ENCODE assay signal across 35 cellular contexts in genomic region chr4:152240232-152240631, GRCh38.
DNase-seq lines count a peak whose midpoint lies in the region; ATAC-seq, FAIRE-seq and TF ChIP-seq lines count a peak whose summit lies in the region.
"Had no signal": no experiment of that assay in that cellular context is flagged by ENCODE, and none has a peak within 500 bp of the region (broad histone marks: within the 10 kb centered on the region; RNA-seq: fewer than 3 reads in every experiment).

No MANE protein-coding gene starts in this region.

- POLR2A ChIA-PET in GM12878 (lab: Charles Lee) = interaction anchor here (0.7 kb wide), 1 partner anchor 225 kb away, joined by 3 read pairs; no protein-coding TSS in a partner anchor

- no peak for TF ChIP-seq RAD21 in GM12878 (IDR thresholded peaks at IDR 0.05; ENCODE audit: insufficient read depth, low read depth, low read length)

- H3K79me2 ChIP-seq in OCI-LY3 (ENCODE audit: low read length) = no peaks in the 10 kb centered on the region
- H3K79me2 ChIP-seq in GM12878 (ENCODE audit: control insufficient read depth, insufficient read depth, low read length) = no peaks in the 10 kb centered on the region

- H3K4me3 ChIP-seq in OCI-LY3 (ENCODE audit: low read length) (no peak overlapping the region), GM12878 (no peak overlapping the region)
- H3K4me3 ChIP-seq: A549; BLaER1; BLaER1 treated with 17β-estradiol and CSF1 and Interleukin-3, amounts not matched to agents 10 nM and 100 nM had no signal

- CTCF ChIA-PET in GM12878 (lab: Yijun Ruan, JAX) = no interaction called here

- H3K4me1 ChIP-seq in OCI-LY3 (ENCODE audit: low read length) (peaks cover 14% of the 10 kb centered on the region), GM12878 (ENCODE audit: control insufficient read depth, insufficient read depth, low read length) (no peaks in the 10 kb centered on the region)
- H3K4me1 ChIP-seq: A549, BE2C, Caco-2 had no signal

- TF ChIP-seq POLR2A in GM12878 (IDR thresholded peaks at IDR 0.05; ENCODE audit: low read depth, low read length) = no peak

- no TSS peak for BruUV-seq in GM12878 (replicated peaks; lab: Mats Ljungman, UMichigan)

- SMC1A ChIA-PET in GM12878 (lab: Charles Lee; ENCODE audit: uncharacterized antibody, unreplicated experiment) = interaction anchor here (0.6 to 2.7 kb wide), 11 partner anchors 11 to 131 kb away, joined by 3 to 10 read pairs (median 5); no protein-coding TSS in a partner anchor

- H3K27me3 ChIP-seq in OCI-LY3 (ENCODE audit: low read depth, low read length) (peaks cover 9% of the 10 kb centered on the region; the same call in 1 of the 2 replicates), GM12878 (replicated peaks in 1 of 2; ENCODE audit: control insufficient read depth in 2 of 2, insufficient read depth in 2 of 2, low read length in 1 of 2) (no peaks in the 10 kb centered on the region; a peak in 1 of 4 replicates)
- H3K27me3 ChIP-seq: BE2C; BLaER1; BLaER1 treated with 17β-estradiol and CSF1 and Interleukin-3, amounts not matched to agents 10 nM and 100 nM had no signal

- WGBS in GM12878 (ENCODE audit: insufficient coverage, insufficient replicate concordance, low lambda C conversion rate, missing lambda C conversion rate) = 0% methylated on average over 1 of the region's 1 CpG

- H3K36me3 ChIP-seq in OCI-LY3 (replicated peaks; ENCODE audit: low read depth, low read length) (no peaks in the 10 kb centered on the region), GM12878 (ENCODE audit: control insufficient read depth in 2 of 2, insufficient read depth in 2 of 2, low read length in 1 of 2) (no peaks in the 10 kb centered on the region)
- H3K36me3 ChIP-seq: BE2C; BLaER1; BLaER1 treated with 17β-estradiol and CSF1 and Interleukin-3, amounts not matched to agents 10 nM and 100 nM had no signal

- RAD21 ChIA-PET in GM12878 (lab: Charles Lee; ENCODE audit: unreplicated experiment) = interaction anchor here (1.1 to 1.9 kb wide), 4 partner anchors 16 to 64 kb away, joined by 3 to 8 read pairs (median 4); no protein-coding TSS in a partner anchor

- no peak overlapping the region for H3K9ac ChIP-seq in OCI-LY3 (ENCODE audit: low read length)
- H3K9ac ChIP-seq in GM12878 (ENCODE audit: control insufficient read depth, insufficient read depth, low read length) = no peak overlapping the region
- H3K9ac ChIP-seq: BLaER1; BLaER1 treated with 17β-estradiol and CSF1 and Interleukin-3, amounts not matched to agents 10 nM and 100 nM had no signal

- peak; percentile 51 for ATAC-seq in GM12878
- ATAC-seq: A549; CD8-positive, alpha-beta T cell had no signal

- in situ Hi-C loops in GM12878 (cut with MboI) = no loop called here

- H3K4me2 ChIP-seq in OCI-LY3 (ENCODE audit: low read length) (peak overlapping the region; percentile 3; the same call in 1 of the 2 replicates), GM12878 (ENCODE audit: control insufficient read depth, insufficient read depth) (no peak overlapping the region)
- H3K4me2 ChIP-seq: A549, BLaER1 had no signal

- H4K20me1 ChIP-seq in OCI-LY3 (ENCODE audit: insufficient read depth, low read length) = no peaks in the 10 kb centered on the region
- H4K20me1 ChIP-seq in GM12878 (ENCODE audit: control insufficient read depth, insufficient read depth) = no peaks in the 10 kb centered on the region
- H4K20me1 ChIP-seq: BLaER1; BLaER1 treated with 17β-estradiol and CSF1 and Interleukin-3, amounts not matched to agents 10 nM and 100 nM had no signal

- H3K9me3 ChIP-seq in OCI-LY3 (ENCODE audit: insufficient read depth, low read length) (0 out of 2 replicates have a peak, but pooled peaks cover 4% of the 10 kb centered on the region), GM12878 (replicated peaks; ENCODE audit: control insufficient read depth, insufficient read depth, low read length) (no peaks in the 10 kb centered on the region)
- H3K9me3 ChIP-seq: A549, BE2C, Caco-2 had no signal

- intact Hi-C loops in GM12878 (cut with micrococcal nuclease; ENCODE audit: unreplicated experiment) = no loop called here

- no peak for TF ChIP-seq CTCF in OCI-LY3 (IDR thresholded peaks at IDR 0.05; ENCODE audit: low read depth, low read length)
- no peak for TF ChIP-seq CTCF in GM12878 (IDR thresholded peaks at IDR 0.05 in 2 of 3, conservative IDR thresholded peaks at IDR 0.05 in 1 of 3; ENCODE audit: control insufficient read depth in 2 of 3, extremely low read depth in 1 of 3, insufficient read depth in 1 of 3, low read depth in 3 of 3, low read length in 3 of 3)

- H3K27ac ChIP-seq in OCI-LY3 (ENCODE audit: low read length) (no peak overlapping the region), GM12878 (ENCODE audit: control insufficient read depth, insufficient read depth) (no peak overlapping the region)
- H3K27ac ChIP-seq: 22Rv1; A549; BLaER1; BLaER1 treated with 17β-estradiol and CSF1 and Interleukin-3, amounts not matched to agents 10 nM and 100 nM; C4-2B had no signal

- no peak for TF ChIP-seq EP300 in GM12878 (IDR thresholded peaks at IDR 0.05; ENCODE audit: borderline replicate concordance in 1 of 2, control insufficient read depth in 1 of 2, low read depth in 2 of 2, low read length in 2 of 2)

- no peak for FAIRE-seq in GM12878 (lab: Jason Lieb, UNC)
- FAIRE-seq: A204.1, A549, D721Med had no signal

- H2AFZ ChIP-seq in OCI-LY3 (ENCODE audit: low read depth, low read length) (no peak overlapping the region), GM12878 (ENCODE audit: control insufficient read depth, low read depth, low read length) (no peak overlapping the region)

- peak; percentile 7 to 34 for DNase-seq in NOMO-1 (lab: John Stamatoyannopoulos, UW; ENCODE audit: unreplicated experiment in 2 of 2)
- no peak for DNase-seq in NOMO-1 treated with dmso at 0.1 percent for 144 hours (lab: John Stamatoyannopoulos, UW; ENCODE audit: unreplicated experiment)
- peak; percentile 24 for DNase-seq in NOMO-1 treated with DMSO at 0.1 percent for 48 hours (lab: John Stamatoyannopoulos, UW; ENCODE audit: unreplicated experiment)
- no peak for DNase-seq in GM12878 (ENCODE audit: low read depth, low spot score)
- no peak for DNase-seq in foreskin melanocyte
- no peak for DNase-seq in NCI-H82 treated with DMSO at 0.1 percent for 48 hours (lab: John Stamatoyannopoulos, UW; ENCODE audit: unreplicated experiment)
- DNase-seq in GM03348 (ENCODE audit: low spot score) = no peak
- DNase-seq: 8988T; ACHN; AML-193; BE2C; C1 segment of cervical spinal cord; Caco-2; Calu3; CD4-positive, alpha-beta memory T cell; CD4-positive, alpha-beta T cell; CD4-positive, CD25-positive, alpha-beta regulatory T cell; CD8-positive, alpha-beta memory T cell; COR-L47; DMS 273 treated with DMSO at 0.1 percent for 48 hours; DMS153; DMS53; DMS79; DMS79 treated with DMSO at 0.1 percent for 48 hours; DND-41; EL had no signal

TF ChIP-seq in GM12878, 131 proteins besides CTCF, POLR2A, EP300 and RAD21 (continues in another document):
- TF ChIP-seq JUNB (IDR thresholded peaks at IDR 0.05) (no peak), BCL3 (IDR thresholded peaks at IDR 0.05; ENCODE audit: borderline replicate concordance, insufficient read depth, low read depth, low read length, poor library complexity, severe bottlenecking) (no peak), RFX5 (IDR thresholded peaks at IDR 0.05; ENCODE audit: low read depth, low read length) (no peak), MTA2 (IDR thresholded peaks at IDR 0.05; ENCODE audit: low read depth) (peak; percentile 96), RELA (IDR thresholded peaks at IDR 0.05; ENCODE audit: borderline replicate concordance, partially characterized antibody) (no peak), ZNF687 (IDR thresholded peaks at IDR 0.05) (no peak), ZNF384 (IDR thresholded peaks at IDR 0.05; ENCODE audit: borderline replicate concordance, low read depth, low read length) (no peak), CBX5 (IDR thresholded peaks at IDR 0.05; ENCODE audit: low read depth) (no peak), NRF1 (conservative IDR thresholded peaks at IDR 0.05; ENCODE audit: low read depth, low read length) (no peak), CEBPB (IDR thresholded peaks at IDR 0.05; ENCODE audit: borderline replicate concordance in 1 of 2, low read depth in 2 of 2, low read length in 2 of 2) (no peak), PML (IDR thresholded peaks at IDR 0.05; ENCODE audit: low read length) (no peak)

Comparison
In these comparisons a context has a peak if more than half of its experiments do, and no peak if none do; other contexts are left out.
1. DNase-seq: peak in NOMO-1 (2 of 2) and NOMO-1 treated with DMSO at 0.1 percent for 48 hours (single experiment); none in NOMO-1 treated with dmso at 0.1 percent for 144 hours (single experiment), GM12878 (single experiment), foreskin melanocyte (single experiment), NCI-H82 treated with DMSO at 0.1 percent for 48 hours (single experiment) and GM03348 (single experiment).